23 cellular contexts compared by ENCODE assay signal in the genomic region with DNA sequence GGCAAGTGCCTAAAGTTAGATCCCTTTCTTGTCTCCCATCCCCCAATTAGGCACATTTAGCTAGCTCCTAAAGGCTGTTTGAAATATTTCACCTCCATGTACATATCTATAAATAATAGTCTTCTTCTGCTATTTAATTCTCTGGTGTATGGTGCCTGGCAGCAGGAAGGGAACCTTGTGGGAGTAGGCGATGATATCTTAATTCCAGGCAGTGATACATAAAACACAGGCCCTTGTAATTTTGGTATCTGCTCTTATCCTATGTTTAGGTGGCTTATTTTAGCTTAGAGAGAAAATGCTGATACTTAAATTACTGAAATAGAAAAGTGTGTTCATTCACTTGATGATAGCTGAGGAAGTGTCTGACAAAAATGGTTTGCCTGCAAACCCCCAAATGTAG.
"Had no signal": no experiment of that assay in that cellular context is flagged by ENCODE, and none has a peak within 500 bp of the region (broad histone marks: within the 10 kb centered on the region; RNA-seq: fewer than 3 reads in every experiment).

No MANE protein-coding gene starts in this region.

- H3K4me2 ChIP-seq: hepatocyte had no signal

- H3K4me1 ChIP-seq: stomach, testis, thyroid gland, transverse colon, upper lobe of left lung, vagina had no signal

- H3K9me3 ChIP-seq: mucosa of descending colon, ovary, testis, thyroid gland, transverse colon, upper lobe of left lung, vagina had no signal

- H3K27ac ChIP-seq: hepatocyte, ovary, skin epidermis, stomach, testis, thyroid gland, transverse colon, upper lobe of left lung, vagina had no signal

- H3K79me2 ChIP-seq: hepatocyte had no signal

- H3K4me3 ChIP-seq: hepatocyte, mucosa of descending colon, ovary, skin epidermis, stomach, testis, thyroid gland, transverse colon, upper lobe of left lung, vagina had no signal

- DNase-seq: islet precursor cell; midbrain; mucosa of descending colon; naive thymus-derived CD4-positive, alpha-beta T cell; ovary; right cardiac atrium; stimulated activated CD4-positive, alpha-beta T cell treated with anti-CD3 and anti-CD28 coated beads, Interleukin-12 subunit alpha, Interleukin-12 subunit beta, amount 100 ng/mL, for 4 hours; stimulated activated CD4-positive, alpha-beta T cell treated with anti-CD3 and anti-CD28 coated beads, Interleukin-15, amount 100 ng/mL, for 24 hours; stimulated activated CD4-positive, alpha-beta T cell treated with anti-CD3 and anti-CD28 coated beads, Interleukin-2, amount 100 ng/mL, for 24 hours; stimulated activated CD4-positive, alpha-beta T cell treated with anti-CD3 and anti-CD28 coated beads, Interleukin-4, amount 100 ng/mL, for 1 hour; stimulated activated naive B cell treated with anti-CD40 and anti-IgM and Interleukin-4, amounts not matched to agents 10 μg/mL and 1 μg/mL and 100 μg/mL, for 72 hours; stimulated activated naive CD8-positive, alpha-beta T cell treated with anti-CD3 and anti-CD28 coated beads, Interleukin-15, Interleukin-2, amounts not matched to agents 100 U/mL and 50 U/mL, for 24 hours; stomach; testis; thyroid gland; transverse colon; upper lobe of left lung had no signal

- ATAC-seq: left lobe of liver; mucosa of descending colon; naive thymus-derived CD4-positive, alpha-beta T cell; natural killer cell treated with Interleukin-12 subunit alpha and Interleukin-12 subunit beta and Interleukin-15 and Interleukin-18, amount 100 ng/mL, for 72 hours; sciatic nerve; stimulated activated naive B cell treated with anti-CD40 and anti-IgM and Interleukin-4, amounts not matched to agents 10 μg/mL and 1 μg/mL and 100 μg/mL, for 72 hours; stimulated activated naive CD8-positive, alpha-beta T cell treated with anti-CD3 and anti-CD28 coated beads, Interleukin-15, Interleukin-2, amounts not matched to agents 100 U/mL and 50 U/mL, for 24 hours had no signal

- H2AFZ ChIP-seq: hepatocyte had no signal

- H3K27me3 ChIP-seq: hepatocyte, ovary, stomach, testis, thyroid gland, transverse colon, upper lobe of left lung, vagina had no signal

- H3K36me3 ChIP-seq: ovary, stomach, thyroid gland, transverse colon, upper lobe of left lung, vagina had no signal
